In the genomic region with DNA sequence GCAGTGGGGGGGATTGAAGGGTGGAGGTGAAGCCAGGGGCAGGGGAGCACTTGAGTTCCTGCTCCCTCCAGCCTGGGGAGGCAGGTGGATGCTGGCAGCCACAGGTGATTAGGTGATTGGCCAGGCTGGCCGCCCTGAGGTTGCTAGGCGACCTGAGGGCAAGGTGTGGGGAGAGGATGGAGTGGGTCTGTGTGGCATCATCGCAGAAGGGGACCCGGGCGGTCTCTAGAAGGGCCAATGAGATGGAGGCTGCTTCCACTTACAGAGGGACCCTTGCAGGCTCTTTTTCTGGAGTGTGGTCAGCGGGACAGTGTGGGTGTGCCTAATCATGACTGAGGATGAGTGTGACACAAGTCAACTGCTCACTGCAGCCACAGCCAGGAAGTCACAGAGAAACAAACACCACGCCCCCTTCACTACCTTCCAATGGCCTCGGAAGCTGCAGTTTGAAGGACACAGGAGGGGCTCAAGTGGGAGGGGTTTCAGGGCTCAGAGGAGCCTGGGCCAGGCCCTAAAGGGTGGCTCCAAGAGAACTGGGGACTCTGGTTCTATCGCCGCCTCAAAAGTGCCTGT, we compare ENCODE assay signal across 17 cellular contexts.
DNase-seq lines count a peak whose midpoint lies in the region; ATAC-seq and TF ChIP-seq lines count a peak whose summit lies in the region.
"Had no signal": no experiment of that assay in that cellular context is flagged by ENCODE, and none has a peak within 500 bp of the region (broad histone marks: within the 10 kb centered on the region; RNA-seq: fewer than 3 reads in every experiment).

No MANE protein-coding gene starts in this region.

- no peak overlapping the region for H3K18ac ChIP-seq in H9 (ENCODE audit: insufficient read length, low read depth, low read length)

- no peak overlapping the region for H2AFZ ChIP-seq in H9 (ENCODE audit: low read length)

- no peak for TF ChIP-seq CTCF in H9 (conservative IDR thresholded peaks at IDR 0.05)
- TF ChIP-seq CTCF in progenitor cell of endocrine pancreas (IDR thresholded peaks at IDR 0.05; ENCODE audit: unreplicated experiment) = no peak

- no peaks in the 10 kb centered on the region for H3K79me2 ChIP-seq in H9 (ENCODE audit: insufficient read depth, low read length)

- no peaks in the 10 kb centered on the region for H3K27me3 ChIP-seq in H9 (ENCODE audit: insufficient read depth, low read length)
- H3K27me3 ChIP-seq in iPS DF 6.9 (ENCODE audit: control insufficient read depth, insufficient read depth, low read length) = no peaks in the 10 kb centered on the region
- H3K27me3 ChIP-seq: colonic mucosa had no signal

- no peaks in the 10 kb centered on the region for H3K9me3 Mint-ChIP-seq in H9
- no peaks in the 10 kb centered on the region for H3K9me3 Mint-ChIP-seq in progenitor cell of endocrine pancreas (ENCODE audit: low read depth)
- H3K9me3 Mint-ChIP-seq: activated T-helper 17 cell treated with anti-CD3 and anti-CD28 coated beads, Interleukin-2, amount 50 U/mL, for 72 hours had no signal

- H4K5ac ChIP-seq in H9 (ENCODE audit: insufficient read length, low read depth, low read length) = no peak overlapping the region

- DNase-seq in NCI-H187 (lab: John Stamatoyannopoulos, UW) (peak; percentile 61 to 77), NCI-H187 treated with DMSO at 0.1 percent for 48 hours (lab: John Stamatoyannopoulos, UW) (no peak), H9 (peak; percentile 93), NCI-H69 (lab: John Stamatoyannopoulos, UW) (peak; percentile 17), iPS DF 6.9 (ENCODE audit: low read depth, low spot score) (peak; percentile 27), GM03348 (ENCODE audit: low spot score) (no peak), progenitor cell of endocrine pancreas (ENCODE audit: low spot score, unreplicated experiment) (no peak)
- DNase-seq: activated CD4-positive, alpha-beta T cell treated with anti-CD3 and anti-CD28 coated beads, Interleukin-2, amount 10 ng/mL, durations not matched to agents 7 days and 5 days; anterior cingulate cortex; colonic mucosa; hippocampal formation; RPMI8226 had no signal

- H3K27ac ChIP-seq in H9 (ENCODE audit: insufficient read length, low read depth, low read length) = no peak overlapping the region
- no peak overlapping the region for H3K27ac ChIP-seq in iPS DF 6.9 (ENCODE audit: low read length)
- H3K27ac ChIP-seq: colonic mucosa, esophagus muscularis mucosa, skin epidermis had no signal

- H3K4me1 ChIP-seq in H9 (ENCODE audit: insufficient read depth, low read length) (no peaks in the 10 kb centered on the region; the same call in 1 of the 2 replicates), iPS DF 6.9 (ENCODE audit: control insufficient read depth, insufficient read depth, low read length) (peaks cover 2% of the 10 kb centered on the region; the same call in 1 of the 2 replicates)
- H3K4me1 ChIP-seq: colonic mucosa, esophagus muscularis mucosa had no signal

- H3K4me1 Mint-ChIP-seq in H9 = peaks cover 21 to 30% of the 10 kb centered on the region in 2 experiments
- no peaks in the 10 kb centered on the region for H3K4me1 Mint-ChIP-seq in progenitor cell of endocrine pancreas (ENCODE audit: low read depth)

- no peak for ATAC-seq in HG02610 (IDR thresholded peaks at IDR 0.05; ENCODE audit: unreplicated experiment)
- ATAC-seq: activated T-helper 17 cell treated with anti-CD3 and anti-CD28 coated beads, Interleukin-2, amount 50 U/mL, for 72 hours had no signal

- H3K36me3 ChIP-seq in iPS DF 6.9 (ENCODE audit: control insufficient read depth, insufficient read depth, low read length) = no peaks in the 10 kb centered on the region
- H3K36me3 ChIP-seq: colonic mucosa, esophagus muscularis mucosa had no signal

- no peak overlapping the region for H3K56ac ChIP-seq in H9 (ENCODE audit: insufficient read length, low read depth, low read length)

- no CpG with 5 or more reads among the region's 10 CpGs for WGBS in H9 (ENCODE audit: extremely low coverage, insufficient read length, low lambda C conversion rate)
- WGBS in iPS DF 6.9 (ENCODE audit: insufficient coverage, insufficient read length) = no CpG with 5 or more reads among the region's 10 CpGs

- no peaks in the 10 kb centered on the region for H3K36me3 Mint-ChIP-seq in H9 (ENCODE audit: insufficient read depth in 1 of 3, low read depth in 3 of 3)
- no peaks in the 10 kb centered on the region for H3K36me3 Mint-ChIP-seq in progenitor cell of endocrine pancreas (ENCODE audit: insufficient read depth)

- no peak overlapping the region for H3K4ac ChIP-seq in H9 (ENCODE audit: low read depth, low read length)

- H3K9ac ChIP-seq in H9 (ENCODE audit: extremely low read depth, insufficient read length, low read length) = no peak overlapping the region

- H3K9me3 ChIP-seq in H9 (ENCODE audit: control insufficient read depth, low read depth, low read length) (no peaks in the 10 kb centered on the region), iPS DF 6.9 (ENCODE audit: control insufficient read depth, insufficient read depth, low read length) (no peaks in the 10 kb centered on the region)
- H3K9me3 ChIP-seq: colonic mucosa, esophagus muscularis mucosa had no signal

- H3K23ac ChIP-seq in H9 (ENCODE audit: insufficient read length, low read depth, low read length) = no peak overlapping the region

- no peak overlapping the region for H2BK12ac ChIP-seq in H9 (ENCODE audit: insufficient read length, low read depth, low read length)

- no peak overlapping the region for H2BK120ac ChIP-seq in H9 (ENCODE audit: low read depth, low read length, poor library complexity, severe bottlenecking)

- no peak overlapping the region for H3K14ac ChIP-seq in H9 (ENCODE audit: insufficient read depth, low read length)

- no peak overlapping the region for H4K91ac ChIP-seq in H9 (ENCODE audit: insufficient read length, low read depth, low read length)

- H2BK5ac ChIP-seq in H9 (ENCODE audit: insufficient read length, low read length) = no peak overlapping the region

- no peak overlapping the region for H2BK20ac ChIP-seq in H9 (ENCODE audit: low read depth, low read length, poor library complexity, severe bottlenecking)

- H2AK5ac ChIP-seq in H9 (ENCODE audit: insufficient read length, low read length) = no peak overlapping the region

- no peaks in the 10 kb centered on the region for H3K23me2 ChIP-seq in H9 (ENCODE audit: insufficient read length, low read depth, low read length, poor library complexity, severe bottlenecking)

- H3K27me3 Mint-ChIP-seq in H9 (ENCODE audit: low read depth) = peaks cover 11% of the 10 kb centered on the region
- H3K27me3 Mint-ChIP-seq in progenitor cell of endocrine pancreas = peaks cover 48% of the 10 kb centered on the region
- H3K27me3 Mint-ChIP-seq: activated CD4-positive, alpha-beta T cell treated with anti-CD3 and anti-CD28 coated beads, Interleukin-2, amount 10 ng/mL, durations not matched to agents 7 days and 5 days; activated T-helper 17 cell treated with anti-CD3 and anti-CD28 coated beads, Interleukin-2, amount 50 U/mL, for 72 hours had no signal

- H3K27ac Mint-ChIP-seq in H9 (no peak overlapping the region; a peak in 1 of 7 replicates), progenitor cell of endocrine pancreas (no peak overlapping the region)
- H3K27ac Mint-ChIP-seq: activated CD4-positive, alpha-beta T cell treated with anti-CD3 and anti-CD28 coated beads, Interleukin-2, amount 10 ng/mL, durations not matched to agents 7 days and 5 days; activated T-helper 17 cell treated with anti-CD3 and anti-CD28 coated beads, Interleukin-2, amount 50 U/mL, for 72 hours; memory B cell had no signal

- H3K4me3 ChIP-seq in iPS DF 6.9 (ENCODE audit: low read length) = no peak overlapping the region
- H3K4me3 ChIP-seq: colonic mucosa, esophagus muscularis mucosa, skin epidermis had no signal

- no peak overlapping the region for H2BK15ac ChIP-seq in H9 (ENCODE audit: low read depth, low read length)

- H4K8ac ChIP-seq in H9 (replicated peaks; ENCODE audit: insufficient read length, low read depth, low read length) = no peak overlapping the region

- H4K20me1 ChIP-seq in H9 (ENCODE audit: control insufficient read depth, insufficient read depth, insufficient read length) = no peaks in the 10 kb centered on the region

- peak overlapping the region; percentile 30 for H3K4me2 ChIP-seq in H9 (ENCODE audit: insufficient read depth, insufficient read length, low read length)

- H3K4me3 Mint-ChIP-seq in H9 = peak overlapping the region in 1 of 2 experiments; percentile 51; a peak in 1 of 5 replicates
- H3K4me3 Mint-ChIP-seq in progenitor cell of endocrine pancreas (ENCODE audit: low read depth) = no peak overlapping the region
- H3K4me3 Mint-ChIP-seq: activated CD4-positive, alpha-beta T cell treated with anti-CD3 and anti-CD28 coated beads, Interleukin-2, amount 10 ng/mL, durations not matched to agents 7 days and 5 days; activated T-helper 17 cell treated with anti-CD3 and anti-CD28 coated beads, Interleukin-2, amount 50 U/mL, for 72 hours; memory B cell had no signal

- no peaks in the 10 kb centered on the region for H3K79me1 ChIP-seq in H9 (ENCODE audit: insufficient read depth, low read depth, low read length, poor library complexity, severe bottlenecking)

- no peak overlapping the region for H3T11ph ChIP-seq in H9 (ENCODE audit: low read length)

Comparison
In these comparisons a context has a peak if more than half of its experiments do, and no peak if none do; other contexts are left out.
1. DNase-seq: peak in NCI-H187 (2 of 2), H9 (single experiment), NCI-H69 (single experiment) and iPS DF 6.9 (single experiment); none in NCI-H187 treated with DMSO at 0.1 percent for 48 hours (single experiment), GM03348 (single experiment) and progenitor cell of endocrine pancreas (single experiment).